Comparison of ENCODE assay signal across 1 cellular context in the genomic region with DNA sequence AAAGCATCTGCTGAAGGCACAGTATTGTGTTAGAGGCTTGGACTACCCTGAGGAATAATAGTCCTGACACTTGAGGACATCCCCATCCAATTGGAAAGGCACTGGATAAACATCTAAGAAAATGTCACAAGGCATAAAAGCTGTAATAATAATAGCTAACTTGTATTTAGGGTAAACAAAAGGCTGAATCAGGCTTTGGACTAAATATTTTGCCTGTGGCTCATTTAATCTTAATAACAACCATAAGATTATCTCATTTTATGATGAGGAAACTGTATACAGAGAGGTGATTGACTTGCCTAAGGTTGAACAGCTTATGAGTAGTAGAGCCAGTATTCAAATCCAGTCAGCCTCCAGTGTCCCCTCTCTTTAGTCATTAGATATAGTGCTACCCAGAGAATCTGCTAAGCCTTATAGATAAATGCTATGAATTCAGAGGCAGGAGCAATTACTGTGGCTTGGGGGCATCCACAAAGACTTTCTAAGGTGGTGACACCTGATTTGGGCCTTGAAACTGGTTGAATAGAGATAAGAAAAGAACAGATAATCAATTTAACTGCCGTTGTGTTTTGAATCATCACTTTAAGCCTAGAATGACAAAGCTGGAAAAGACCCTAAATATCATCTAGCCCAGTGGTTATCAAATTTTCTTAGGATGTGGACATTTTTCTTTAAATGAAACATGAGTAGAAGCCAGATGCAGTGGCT.
TF ChIP-seq lines count a peak whose summit lies in the region.

No MANE protein-coding gene starts in this region.

TF ChIP-seq in K562, 482 proteins besides CTCF, POLR2A, EP300 and RAD21 (continued from another document):
- TF ChIP-seq MGA (IDR thresholded peaks at IDR 0.05) (no peak), FOXM1 (IDR thresholded peaks at IDR 0.05; ENCODE audit: low read depth) (0 out of 2 replicates have a peak, but pooled peaks have one; percentile 29), FOXM1 (CRISPR knock-in tag; IDR thresholded peaks at IDR 0.05; ENCODE audit: low read depth) (no peak), TEAD4 (IDR thresholded peaks at IDR 0.05; ENCODE audit: low read length) (0 out of 2 replicates have a peak, but pooled peaks have one; percentile 13), TEAD4 (CRISPR knock-in tag; IDR thresholded peaks at IDR 0.05; ENCODE audit: borderline replicate concordance) (no peak), ELF1 (tag; IDR thresholded peaks at IDR 0.05) (no peak), ARID1B (IDR thresholded peaks at IDR 0.05) (peak; percentile 53), RBM22 (IDR thresholded peaks at IDR 0.05; ENCODE audit: low read depth, low read length, poor library complexity, severe bottlenecking) (no peak), FOXK1 (CRISPR knock-in tag; IDR thresholded peaks at IDR 0.05; ENCODE audit: borderline replicate concordance) (no peak), CBFA2T3 (IDR thresholded peaks at IDR 0.05) (peak; percentile 73), ZNF184 (CRISPR knock-in tag; IDR thresholded peaks at IDR 0.05) (no peak), C11orf30 (IDR thresholded peaks at IDR 0.05; ENCODE audit: low read depth) (0 out of 2 replicates have a peak, but pooled peaks have one; percentile 13)
- TF ChIP-seq, protein P1, sequence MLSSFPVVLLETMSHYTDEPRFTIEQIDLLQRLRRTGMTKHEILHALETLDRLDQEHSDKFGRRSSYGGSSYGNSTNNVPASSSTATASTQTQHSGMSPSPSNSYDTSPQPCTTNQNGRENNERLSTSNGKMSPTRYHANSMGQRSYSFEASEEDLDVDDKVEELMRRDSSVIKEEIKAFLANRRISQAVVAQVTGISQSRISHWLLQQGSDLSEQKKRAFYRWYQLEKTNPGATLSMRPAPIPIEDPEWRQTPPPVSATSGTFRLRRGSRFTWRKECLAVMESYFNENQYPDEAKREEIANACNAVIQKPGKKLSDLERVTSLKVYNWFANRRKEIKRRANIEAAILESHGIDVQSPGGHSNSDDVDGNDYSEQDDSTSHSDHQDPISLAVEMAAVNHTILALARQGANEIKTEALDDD (IDR thresholded peaks at IDR 0.05): no peak
- TF ChIP-seq, protein P2, sequence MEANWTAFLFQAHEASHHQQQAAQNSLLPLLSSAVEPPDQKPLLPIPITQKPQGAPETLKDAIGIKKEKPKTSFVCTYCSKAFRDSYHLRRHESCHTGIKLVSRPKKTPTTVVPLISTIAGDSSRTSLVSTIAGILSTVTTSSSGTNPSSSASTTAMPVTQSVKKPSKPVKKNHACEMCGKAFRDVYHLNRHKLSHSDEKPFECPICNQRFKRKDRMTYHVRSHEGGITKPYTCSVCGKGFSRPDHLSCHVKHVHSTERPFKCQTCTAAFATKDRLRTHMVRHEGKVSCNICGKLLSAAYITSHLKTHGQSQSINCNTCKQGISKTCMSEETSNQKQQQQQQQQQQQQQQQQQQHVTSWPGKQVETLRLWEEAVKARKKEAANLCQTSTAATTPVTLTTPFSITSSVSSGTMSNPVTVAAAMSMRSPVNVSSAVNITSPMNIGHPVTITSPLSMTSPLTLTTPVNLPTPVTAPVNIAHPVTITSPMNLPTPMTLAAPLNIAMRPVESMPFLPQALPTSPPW (CRISPR knock-in tag; IDR thresholded peaks at IDR 0.05): no peak
